ENCODE assay signal across 1 cellular context in genomic region chr1:172914517-172915144, GRCh38.
TF ChIP-seq lines count a peak whose summit lies in the region.

No MANE protein-coding gene starts in this region.

TF ChIP-seq in SK-N-SH, 30 proteins besides CTCF, POLR2A, EP300 and RAD21 (continued from another document):
- no peak for TF ChIP-seq USF2 (IDR thresholded peaks at IDR 0.05; ENCODE audit: borderline replicate concordance, low read depth, low read length)
- no peak for TF ChIP-seq FOXM1 (IDR thresholded peaks at IDR 0.05; ENCODE audit: low read depth)
- TF ChIP-seq, protein P1, sequence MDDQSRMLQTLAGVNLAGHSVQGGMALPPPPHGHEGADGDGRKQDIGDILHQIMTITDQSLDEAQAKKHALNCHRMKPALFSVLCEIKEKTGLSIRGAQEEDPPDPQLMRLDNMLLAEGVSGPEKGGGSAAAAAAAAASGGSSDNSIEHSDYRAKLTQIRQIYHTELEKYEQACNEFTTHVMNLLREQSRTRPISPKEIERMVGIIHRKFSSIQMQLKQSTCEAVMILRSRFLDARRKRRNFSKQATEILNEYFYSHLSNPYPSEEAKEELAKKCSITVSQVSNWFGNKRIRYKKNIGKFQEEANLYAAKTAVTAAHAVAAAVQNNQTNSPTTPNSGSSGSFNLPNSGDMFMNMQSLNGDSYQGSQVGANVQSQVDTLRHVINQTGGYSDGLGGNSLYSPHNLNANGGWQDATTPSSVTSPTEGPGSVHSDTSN (IDR thresholded peaks at IDR 0.05), result peak; percentile 52; the same call in 1 of the 2 replicates
- TF ChIP-seq EZH2phosphoT487 (IDR thresholded peaks at IDR 0.05; ENCODE audit: borderline replicate concordance, low read depth), result no peak
- no peak for TF ChIP-seq GABPA (IDR thresholded peaks at IDR 0.05; ENCODE audit: low read depth)
- TF ChIP-seq TCF12 (IDR thresholded peaks at IDR 0.05), result peak; percentile 80
- TF ChIP-seq RXRA (IDR thresholded peaks at IDR 0.05; ENCODE audit: borderline replicate concordance, low read depth), result peak; percentile 40; the same call in 1 of the 2 replicates
- TF ChIP-seq CHD2 (IDR thresholded peaks at IDR 0.05; ENCODE audit: low read length, partially characterized antibody), result no peak
- TF ChIP-seq MEF2A (IDR thresholded peaks at IDR 0.05; ENCODE audit: borderline replicate concordance, low read depth), result peak; percentile 90
- peak; percentile 49; the same call in 1 of the 2 replicates for TF ChIP-seq POLR2AphosphoS5 (IDR thresholded peaks at IDR 0.05; ENCODE audit: low read depth, low read length)
- TF ChIP-seq NFIC (IDR thresholded peaks at IDR 0.05; ENCODE audit: borderline replicate concordance), result peak; percentile 61
- TF ChIP-seq RFX5 (IDR thresholded peaks at IDR 0.05; ENCODE audit: low read length), result no peak
- no peak for TF ChIP-seq ELF1 (IDR thresholded peaks at IDR 0.05)
- TF ChIP-seq FOSL2 (IDR thresholded peaks at IDR 0.05; ENCODE audit: borderline replicate concordance, low read depth), result peak; percentile 8; the same call in 1 of the 2 replicates
